8 cellular contexts compared by ENCODE assay signal in the genomic region with DNA sequence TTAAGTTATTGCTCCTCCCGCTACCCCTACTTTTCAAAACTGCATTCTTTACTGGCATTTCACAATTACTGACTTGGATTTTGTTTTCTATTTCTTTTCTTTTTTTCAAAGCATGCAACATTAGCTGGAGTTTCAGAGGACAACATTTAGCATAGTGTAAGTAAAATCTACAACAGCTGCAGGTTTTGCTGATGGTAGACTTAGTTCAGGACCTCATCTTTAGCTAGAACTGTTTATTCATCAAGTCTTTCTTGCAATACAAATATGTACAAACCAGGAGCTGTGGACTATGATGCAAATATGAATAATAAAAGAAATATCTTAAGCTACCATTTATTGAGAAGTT. TPM values are rescaled to one million over a fixed set of nuclear protein-coding genes. Genes with fewer than 3 reads are reported as not detected.
DNase-seq lines count a peak whose midpoint lies in the region; ATAC-seq and TF ChIP-seq lines count a peak whose summit lies in the region.

No MANE protein-coding gene starts in this region.

- DNase-seq in lower leg skin (ENCODE audit: low spot score in 2 of 2) (no peak), aorta (no peak), NCI-H510A treated with DMSO at 0.1 percent for 48 hours (lab: John Stamatoyannopoulos, UW) (no peak)

- no peak for TF ChIP-seq POLR2A in lower leg skin (IDR thresholded peaks at IDR 0.05)

- WGBS in lower leg skin, 2 donors = 0 to 2% methylated on average over 1 of the region's 1 CpG
- 0 to 1% methylated on average over 1 of the region's 1 CpG for WGBS in aorta, 2 donors

- ATAC-seq in GM21515 (IDR thresholded peaks at IDR 0.05; ENCODE audit: unreplicated experiment) (peak; percentile 3), aorta (ENCODE audit: low FRiP score) (peak; percentile 21), HG02623 (IDR thresholded peaks at IDR 0.05; ENCODE audit: unreplicated experiment) (no peak), GM18520 (IDR thresholded peaks at IDR 0.05; ENCODE audit: unreplicated experiment) (no peak)

- intact Hi-C loops in lower leg skin (cut with DNase I; ENCODE audit: low total_unique reads) (no loop called here), aorta (cut with DNase I) (loop anchor here (5.0 kb wide), 3 partner anchors 371 to 1449 kb away; a partner anchor contains a TSS)

- H3K4me3 Mint-ChIP-seq in activated naive CD8-positive, alpha-beta T cell = peak overlapping the region; percentile 100

- peak; percentile 50 for TF ChIP-seq CTCF in 22Rv1 (IDR thresholded peaks at IDR 0.05)
- TF ChIP-seq CTCF in lower leg skin (IDR thresholded peaks at IDR 0.05) = no peak

- H3K4me1 Mint-ChIP-seq in activated naive CD8-positive, alpha-beta T cell (ENCODE audit: low read depth) = peaks cover 16% of the 10 kb centered on the region

- peak overlapping the region; percentile 59 for H3K27ac ChIP-seq in 22Rv1
- H3K27ac ChIP-seq in aorta (ENCODE audit: low read depth in 1 of 2, low read length in 2 of 2) = no peak overlapping the region

- H3K36me3 Mint-ChIP-seq in activated naive CD8-positive, alpha-beta T cell = no peaks in the 10 kb centered on the region

- H3K27ac Mint-ChIP-seq in activated naive CD8-positive, alpha-beta T cell = peak overlapping the region; percentile 96

- H3K9me3 Mint-ChIP-seq in activated naive CD8-positive, alpha-beta T cell (ENCODE audit: low read depth) = no peaks in the 10 kb centered on the region

- no peaks in the 10 kb centered on the region for H3K36me3 ChIP-seq in aorta (ENCODE audit: control insufficient read depth in 1 of 2, insufficient read depth in 2 of 2, low read length in 1 of 2)

- H3K4me3 ChIP-seq in lower leg skin (ENCODE audit: low read depth, poor library complexity, severe bottlenecking) (peak overlapping the region; percentile 69), aorta (ENCODE audit: low read length in 2 of 2) (peak overlapping the region; percentile 42 to 43)

- H3K27me3 Mint-ChIP-seq in activated naive CD8-positive, alpha-beta T cell = peaks cover 11% of the 10 kb centered on the region

- no peaks in the 10 kb centered on the region for H3K9me3 ChIP-seq in aorta (ENCODE audit: control insufficient read depth, low read length)

- H3K27me3 ChIP-seq in aorta (ENCODE audit: control insufficient read depth in 1 of 2, insufficient read depth in 2 of 2, low read length in 1 of 2) = no peaks in the 10 kb centered on the region

- peaks cover 0 to 3% of the 10 kb centered on the region in 2 donors for H3K4me1 ChIP-seq in aorta (ENCODE audit: control insufficient read depth in 1 of 2, insufficient read depth in 2 of 2, low read length in 2 of 2)

RNA-seq across cellular contexts. Expression of a gene that starts 0.7 kb away (rescaled TPM):
- total RNA-seq in lower leg skin (1 to 10 TPM; 3.6 to 7.1 (median 5.2) TPM), aorta (10 to 100 TPM in 1 of 2 donors, 1 to 10 TPM in 1; 8.5 to 14.3 TPM)
- 10 to 100 TPM in 1 of 2 donors, 1 to 10 TPM in 1; 4.5 to 10.2 TPM for polyA plus RNA-seq in aorta

Comparison
In these comparisons a context has a peak if more than half of its experiments do, and no peak if none do; other contexts are left out.
1. ATAC-seq: peak in GM21515 (single experiment) and aorta (single experiment); none in HG02623 (single experiment) and GM18520 (single experiment).